ENCODE assay signal across 11 cellular contexts in the genomic region with DNA sequence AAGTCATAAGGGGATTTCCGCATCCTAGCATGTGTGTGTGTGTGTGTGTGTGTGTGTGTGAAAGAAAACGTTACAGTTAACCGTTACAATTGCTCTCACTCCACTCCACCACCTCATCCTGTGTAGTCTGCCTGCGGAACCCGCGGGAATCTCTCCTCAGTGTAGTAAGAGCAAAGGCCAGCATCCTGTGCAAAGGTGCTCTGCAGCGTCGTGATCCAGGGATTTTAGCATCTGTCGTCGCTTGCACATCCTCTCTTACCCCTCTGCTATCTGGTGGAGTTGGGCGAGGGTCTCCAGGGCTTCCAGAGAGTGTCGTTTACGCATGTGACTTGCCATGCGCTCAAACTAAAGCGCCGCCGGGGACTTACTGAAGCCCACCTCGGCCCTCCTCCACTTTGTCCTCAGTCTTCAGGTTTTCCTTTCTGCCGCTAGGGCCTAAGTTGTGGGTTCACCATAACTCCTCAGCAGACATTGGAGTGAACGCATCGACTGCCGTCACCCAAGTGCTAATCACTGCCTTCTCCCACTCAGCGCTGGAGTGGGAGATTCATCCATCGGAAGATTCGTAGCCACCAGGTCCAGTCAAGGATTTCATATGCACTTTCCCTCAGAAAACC. TPM values are rescaled to one million over a fixed set of nuclear protein-coding genes. Genes with fewer than 3 reads are reported as not detected.
DNase-seq lines count a peak whose midpoint lies in the region; ATAC-seq and TF ChIP-seq lines count a peak whose summit lies in the region.
"Had no signal": no experiment of that assay in that cellular context is flagged by ENCODE, and none has a peak within 500 bp of the region (broad histone marks: within the 10 kb centered on the region; RNA-seq: fewer than 3 reads in every experiment).

No MANE protein-coding gene starts in this region.

- H3K9ac ChIP-seq in neural progenitor cell: no peak overlapping the region
- no peak overlapping the region for H3K9ac ChIP-seq in Karpas-422 (ENCODE audit: low read length)

- DNase-seq in RWPE1 (ENCODE audit: low spot score) (no peak), epithelial cell of esophagus (ENCODE audit: low read depth) (no peak), neural progenitor cell (ENCODE audit: low spot score) (peak; percentile 72), Karpas-422 (no peak), NCI-H2196 (lab: John Stamatoyannopoulos, UW; ENCODE audit: unreplicated experiment) (no peak), C1 segment of cervical spinal cord (lab: John Stamatoyannopoulos, UW) (no peak)
- DNase-seq: MM.1S, SIG-M5 had no signal

- peaks cover 15% of the 10 kb centered on the region for H3K4me1 Mint-ChIP-seq in neural progenitor cell

- H3K36me3 Mint-ChIP-seq in neural progenitor cell: no peaks in the 10 kb centered on the region

- ATAC-seq in HG03439 (IDR thresholded peaks at IDR 0.05; ENCODE audit: unreplicated experiment): no peak

- H2AFZ ChIP-seq in neural progenitor cell (replicated peaks): no peak overlapping the region
- H2AFZ ChIP-seq in Karpas-422 (ENCODE audit: low read length): no peak overlapping the region

- H3K27ac ChIP-seq in RWPE1: peak overlapping the region; percentile 71
- no peak overlapping the region for H3K27ac ChIP-seq in neural progenitor cell
- H3K27ac ChIP-seq in Karpas-422 (ENCODE audit: low read length): no peak overlapping the region
- H3K27ac ChIP-seq: epithelial cell of prostate had no signal

- no peak overlapping the region for H3K27ac Mint-ChIP-seq in neural progenitor cell

- H3K4me2 ChIP-seq in neural progenitor cell (peak overlapping the region; percentile 57), Karpas-422 (ENCODE audit: low read depth, low read length, poor library complexity, severe bottlenecking) (no peak overlapping the region)

- H3K9me2 ChIP-seq in Karpas-422 (replicated peaks; ENCODE audit: insufficient read depth, low read length): no peaks in the 10 kb centered on the region

- H3K4me3 ChIP-seq in GM12875 (ENCODE audit: low read depth, low read length) (no peak overlapping the region), epithelial cell of esophagus (ENCODE audit: low read length) (peak overlapping the region; percentile 92), neural progenitor cell (no peak overlapping the region), Karpas-422 (ENCODE audit: low read length) (no peak overlapping the region)

- no peaks in the 10 kb centered on the region for H3K79me2 ChIP-seq in neural progenitor cell (ENCODE audit: low read depth)
- peaks cover 81% of the 10 kb centered on the region for H3K79me2 ChIP-seq in Karpas-422 (ENCODE audit: low read length)

- H3K36me3 ChIP-seq in neural progenitor cell: no peaks in the 10 kb centered on the region
- no peaks in the 10 kb centered on the region for H3K36me3 ChIP-seq in Karpas-422 (ENCODE audit: insufficient read depth, low read length)

- peaks cover 23% of the 10 kb centered on the region for H3F3A ChIP-seq in neural progenitor cell (ENCODE audit: low read depth)

- POLR2A ChIA-PET in RWPE1 (lab: Yijun Ruan, JAX; ENCODE audit: low non-redundant PET): interaction anchor here (0.7 kb wide), 1 partner anchor 1908 kb away, joined by 3 read pairs; no protein-coding TSS in a partner anchor

- H3K4me3 Mint-ChIP-seq in neural progenitor cell: peak overlapping the region; percentile 56

- peaks cover 45% of the 10 kb centered on the region for H4K20me1 ChIP-seq in neural progenitor cell (ENCODE audit: low read depth)
- no peaks in the 10 kb centered on the region for H4K20me1 ChIP-seq in Karpas-422 (ENCODE audit: insufficient read depth, low read depth, low read length)

- H3K4me1 ChIP-seq in neural progenitor cell (no peaks in the 10 kb centered on the region), Karpas-422 (ENCODE audit: low read length) (peaks cover 64% of the 10 kb centered on the region)

- peaks cover 49% of the 10 kb centered on the region for H3K27me3 Mint-ChIP-seq in neural progenitor cell (ENCODE audit: insufficient read depth, low read depth)

- H3K9me3 ChIP-seq in neural progenitor cell (ENCODE audit: low read depth): no peaks in the 10 kb centered on the region
- H3K9me3 ChIP-seq in Karpas-422 (ENCODE audit: low read length): no peaks in the 10 kb centered on the region

- TF ChIP-seq CTCF in GM12875 (IDR thresholded peaks at IDR 0.05; ENCODE audit: borderline replicate concordance, insufficient read depth, low read depth, low read length) (0 out of 2 replicates have a peak, but pooled peaks have one; percentile 1), RWPE1 (conservative IDR thresholded peaks at IDR 0.05; ENCODE audit: low read depth) (no peak), epithelial cell of esophagus (IDR thresholded peaks at IDR 0.05; ENCODE audit: insufficient read depth, low read depth, low read length, missing control alignments) (peak; percentile 21), neural progenitor cell (IDR thresholded peaks at IDR 0.05) (peak; percentile 36)

- no peaks in the 10 kb centered on the region for H3K9me3 Mint-ChIP-seq in neural progenitor cell

- CTCF ChIA-PET in RWPE1 (lab: Yijun Ruan, JAX): no interaction called here

- peaks cover 94% of the 10 kb centered on the region for H3K27me3 ChIP-seq in neural progenitor cell
- no peaks in the 10 kb centered on the region for H3K27me3 ChIP-seq in Karpas-422 (ENCODE audit: low read length)

RNA-seq across cellular contexts. Expression of a gene that starts 3.9 kb away (rescaled TPM):
- total RNA-seq in neural progenitor cell (ENCODE audit: low replicate concordance): 0.06 and 0.07 TPM in 2 replicates
- 2.0 and 4.3 TPM in 2 replicates for total RNA-seq in Karpas-422 (2014; rRNA removed; shearing (Covaris generic); ENCODE audit: low replicate concordance)

RNA-seq across cellular contexts. Expression of a gene that starts 10.6 kb away (rescaled TPM):
- not detected in 2 replicates for total RNA-seq in neural progenitor cell (ENCODE audit: low replicate concordance)
- total RNA-seq in Karpas-422 (2014; rRNA removed; shearing (Covaris generic); ENCODE audit: low replicate concordance): 14.5 and 35.3 TPM in 2 replicates

RNA-seq across cellular contexts. Expression of a gene that starts 11.0 kb away (rescaled TPM):
- total RNA-seq in neural progenitor cell (ENCODE audit: low replicate concordance): not detected in 2 replicates
- total RNA-seq in Karpas-422 (2014; rRNA removed; shearing (Covaris generic); ENCODE audit: low replicate concordance): 88.7 and 254 TPM in 2 replicates

Comparison
In these comparisons a context has a peak if more than half of its experiments do, and no peak if none do; other contexts are left out.
1. RNA of a gene that starts 10.6 kb away (total RNA-seq): 14.5 to 35.3 TPM in Karpas-422; not detected in neural progenitor cell; every median in the first group is over 10 times any median in the second.
2. RNA of a gene that starts 11.0 kb away (total RNA-seq): 88.7 to 254 TPM in Karpas-422; not detected in neural progenitor cell; every median in the first group is over 10 times any median in the second.